Comparison of ENCODE assay signal across 1 cellular context in the genomic region with DNA sequence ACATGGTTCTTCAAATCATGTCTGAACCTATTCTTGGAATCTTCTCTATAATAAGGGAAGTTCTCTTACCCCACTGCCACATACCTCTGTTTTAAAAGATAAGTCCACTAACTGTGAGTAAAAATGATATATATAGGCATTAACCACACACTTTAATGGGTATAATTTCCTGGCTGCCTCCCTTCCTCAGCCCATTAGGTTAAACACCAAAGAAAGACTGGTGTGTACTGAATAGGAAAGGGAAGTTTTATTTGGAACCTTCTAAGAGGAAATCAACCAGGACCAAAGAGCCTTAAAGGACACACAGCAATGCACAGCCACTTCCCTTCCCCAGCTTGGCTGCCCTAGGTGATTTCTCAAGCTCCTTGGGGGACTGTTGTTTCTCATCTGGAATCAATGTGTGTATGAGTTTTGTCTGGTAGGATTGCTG.
TF ChIP-seq lines count a peak whose summit lies in the region.

No MANE protein-coding gene starts in this region.

TF ChIP-seq in HCT116, 20 proteins besides CTCF, POLR2A, EP300 and RAD21 (continued from another document):
- TF ChIP-seq EZH2phosphoT487 (IDR thresholded peaks at IDR 0.05; ENCODE audit: borderline replicate concordance) (no peak), ZFX (IDR thresholded peaks at IDR 0.05) (no peak)
